In the genomic region with DNA sequence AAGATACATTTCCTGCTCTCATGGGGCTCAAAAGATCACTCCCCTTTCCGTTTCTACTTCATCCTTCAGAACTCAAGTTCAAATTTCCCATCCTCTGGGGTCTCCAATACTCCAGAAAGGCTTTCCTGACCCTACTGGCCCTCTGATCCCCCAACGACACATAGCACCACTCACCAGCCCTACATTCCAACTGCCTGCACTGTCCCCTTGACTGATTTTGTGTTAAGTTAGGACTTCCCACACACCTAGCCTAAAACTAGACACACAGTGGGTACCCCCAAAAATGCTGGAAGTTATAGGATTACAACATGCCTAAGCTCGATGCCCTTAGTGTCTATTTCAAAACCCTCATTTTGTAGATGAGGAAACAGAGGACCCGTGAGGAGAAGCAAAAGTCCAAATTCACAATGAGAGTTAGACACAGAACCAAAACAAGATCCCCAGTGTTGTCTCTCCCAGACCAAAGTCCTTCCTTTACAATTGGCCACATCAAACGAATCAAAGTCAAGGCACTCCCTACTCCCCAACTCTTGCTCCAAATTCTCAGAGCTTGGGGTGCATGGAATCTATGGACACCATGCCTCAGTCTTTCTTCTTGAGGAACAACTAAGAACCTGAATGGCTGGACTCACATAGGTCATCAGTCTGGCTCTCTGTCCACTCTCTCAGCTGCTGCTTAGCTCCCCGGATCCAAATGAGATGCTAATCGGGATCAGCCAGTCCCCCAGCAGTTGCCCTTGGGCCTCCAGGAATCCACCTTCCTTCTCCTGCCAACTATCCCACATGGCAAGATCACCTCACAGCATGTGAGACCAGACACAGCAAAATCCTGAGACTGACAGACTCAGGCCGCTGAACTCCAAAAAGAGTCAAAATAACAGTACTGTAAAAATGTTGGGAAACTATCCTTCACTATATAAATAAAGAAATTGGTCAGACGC, we compare ENCODE assay signal across 1 cellular context.
TF ChIP-seq lines count a peak whose summit lies in the region.

No MANE protein-coding gene starts in this region.

TF ChIP-seq in H1, 55 proteins besides CTCF, POLR2A, EP300 and RAD21:
- TF ChIP-seq SIRT6 (IDR thresholded peaks at IDR 0.05; ENCODE audit: low read length) (no peak), CHD1 (IDR thresholded peaks at IDR 0.05; ENCODE audit: low read depth, low read length) (no peak)
